ENCODE assay signal across 1 cellular context in genomic region chr5:66860199-66860975, GRCh38.
TF ChIP-seq lines count a peak whose summit lies in the region.

No MANE protein-coding gene starts in this region.

TF ChIP-seq in endothelial cell of umbilical vein, 7 proteins besides CTCF, POLR2A, EP300 and RAD21 (continued from another document):
- no peak for TF ChIP-seq EZH2 (IDR thresholded peaks at IDR 0.05; ENCODE audit: borderline replicate concordance, low read depth, low read length, severe bottlenecking)
- TF ChIP-seq POLR2AphosphoS5 (IDR thresholded peaks at IDR 0.05; ENCODE audit: insufficient read depth, low read depth, low read length), result peak; percentile 42
- peak; percentile 90 for TF ChIP-seq GATA2 (IDR thresholded peaks at IDR 0.05; ENCODE audit: insufficient read depth, insufficient read length, low read depth, low read length)
- TF ChIP-seq FOS (IDR thresholded peaks at IDR 0.05; ENCODE audit: borderline replicate concordance, insufficient read depth, low read length), result peak; percentile 34
- TF ChIP-seq JUN (IDR thresholded peaks at IDR 0.05; ENCODE audit: borderline replicate concordance, insufficient read depth, insufficient read length, low read depth), result peak; percentile 35
- no peak for TF ChIP-seq MYC (IDR thresholded peaks at IDR 0.05; ENCODE audit: low read depth, low read length)
